Comparison of ENCODE assay signal across 8 cellular contexts in genomic region chr20:324177-325042, GRCh38. TPM values are rescaled to one million over a fixed set of nuclear protein-coding genes. Genes with fewer than 3 reads are reported as not detected.
DNase-seq lines count a peak whose midpoint lies in the region; ATAC-seq lines count a peak whose summit lies in the region.

No MANE protein-coding gene starts in this region.

- DNase-seq in Ammon's horn (ENCODE audit: low spot score) (peak; percentile 90), NCI-H345 (lab: John Stamatoyannopoulos, UW) (peak; percentile 97), cerebellum (ENCODE audit: low spot score) (peak; percentile 94), kidney tubule cell (ENCODE audit: low spot score) (peak; percentile 88)
- DNase-seq in activated CD4-positive, CD25-positive, alpha-beta regulatory T cell treated with anti-CD3 and anti-CD28 coated beads, Interleukin-2, amount 50 U/mL, for 72 hours, result peak; percentile 90
- DNase-seq in stimulated activated CD4-positive, alpha-beta T cell treated with anti-CD3 and anti-CD28 coated beads, Interleukin-1b, Interleukin-23, amount 100 ng/mL, for 1 hour (ENCODE audit: low read depth in 2 of 2), result peak; percentile 60 to 93

- ATAC-seq in GM19025 (IDR thresholded peaks at IDR 0.05; ENCODE audit: low read depth, unreplicated experiment), result peak; percentile 44
- peak; percentile 45 for ATAC-seq in HG03196 (IDR thresholded peaks at IDR 0.05; ENCODE audit: unreplicated experiment)

RNA-seq across cellular contexts. Expression of gene SOX12, which starts 0.9 kb away (rescaled TPM):
- 8.5 TPM for total RNA-seq in cerebellum

RNA-seq across cellular contexts. Expression of gene NRSN2, which starts 22.5 kb away (rescaled TPM):
- total RNA-seq in cerebellum, result 21.0 TPM

RNA-seq across cellular contexts. Expression of gene ZCCHC3, which starts 27.0 kb away (rescaled TPM):
- total RNA-seq in cerebellum, result 13.5 TPM

RNA-seq across cellular contexts. Expression of gene C20orf96, which starts 33.9 kb away (rescaled TPM):
- total RNA-seq in cerebellum, result 6.3 TPM

RNA-seq across cellular contexts. Expression of gene TRIB3, which starts 56.1 kb away (rescaled TPM):
- 7.1 TPM for total RNA-seq in cerebellum

Comparison
In these comparisons a context has a peak if more than half of its experiments do, and no peak if none do; other contexts are left out.
1. Peak in every context shown above with its lines: DNase-seq and ATAC-seq.